In genomic region chr13:26722321-26722720, GRCh38 we compare ENCODE assay signal across 19 cellular contexts. TPM values are rescaled to one million over a fixed set of nuclear protein-coding genes. Genes with fewer than 3 reads are reported as not detected.
DNase-seq lines count a peak whose midpoint lies in the region; ATAC-seq and TF ChIP-seq lines count a peak whose summit lies in the region.
"Had no signal": no experiment of that assay in that cellular context is flagged by ENCODE, and none has a peak within 500 bp of the region (broad histone marks: within the 10 kb centered on the region; RNA-seq: fewer than 3 reads in every experiment).

No MANE protein-coding gene starts in this region.

- no peak overlapping the region for H4K5ac ChIP-seq in H9 (ENCODE audit: insufficient read length, low read depth, low read length)

- WGBS in H9 (ENCODE audit: extremely low coverage, insufficient read length, low lambda C conversion rate), result no CpG with 5 or more reads among the region's 5 CpGs

- H3T11ph ChIP-seq in H9 (ENCODE audit: low read length), result no peak overlapping the region

- H2BK5ac ChIP-seq in H9 (ENCODE audit: insufficient read length, low read length), result no peak overlapping the region

- H3K23ac ChIP-seq in H9 (ENCODE audit: insufficient read length, low read depth, low read length), result no peak overlapping the region

- no peak for ATAC-seq in activated CD8-positive, alpha-beta T cell treated with anti-CD3 and anti-CD28 coated beads for 36 hours
- no peak for ATAC-seq in activated CD4-positive, CD25-positive, alpha-beta regulatory T cell treated with anti-CD3 and anti-CD28 coated beads, Interleukin-2, amount 50 U/mL, for 24 hours

- H3K9me3 ChIP-seq in BLaER1 treated with 17β-estradiol and CSF1 and Interleukin-3, amounts not matched to agents 10 nM and 100 nM (replicated peaks in 1 of 11), result peaks cover 0 to 17% (median 6%) of the 10 kb centered on the region in 11 experiments; a peak in 10 of 22 replicates
- H3K9me3 ChIP-seq in CD8-positive, alpha-beta memory T cell (ENCODE audit: low read length), result no peaks in the 10 kb centered on the region
- H3K9me3 ChIP-seq in colonic mucosa (no peaks in the 10 kb centered on the region), H9 (ENCODE audit: control insufficient read depth, low read depth, low read length) (peaks cover 4% of the 10 kb centered on the region)
- H3K9me3 ChIP-seq: prostate gland had no signal

- H3K79me1 ChIP-seq in H9 (ENCODE audit: insufficient read depth, low read depth, low read length, poor library complexity, severe bottlenecking), result no peaks in the 10 kb centered on the region

- H3K4ac ChIP-seq in H9 (ENCODE audit: low read depth, low read length), result no peak overlapping the region

- peak overlapping the region; percentile 47 to 91 (median 87) for H3K4me3 Mint-ChIP-seq in CD8-positive, alpha-beta memory T cell
- H3K4me3 Mint-ChIP-seq in activated CD8-positive, alpha-beta T cell treated with anti-CD3 and anti-CD28 coated beads for 36 hours, result no peak overlapping the region
- H3K4me3 Mint-ChIP-seq in immature natural killer cell, result peak overlapping the region; percentile 82 to 90 (median 86)
- no peak overlapping the region for H3K4me3 Mint-ChIP-seq in H9

- H2BK12ac ChIP-seq in H9 (ENCODE audit: insufficient read length, low read depth, low read length), result no peak overlapping the region

- H3K27ac Mint-ChIP-seq in CD8-positive, alpha-beta memory T cell, result peak overlapping the region in 7 of 8 donors; percentile 20 to 95 (median 76)
- H3K27ac Mint-ChIP-seq in activated CD8-positive, alpha-beta T cell treated with anti-CD3 and anti-CD28 coated beads for 36 hours, result peak overlapping the region; percentile 88
- H3K27ac Mint-ChIP-seq in immature natural killer cell, result peak overlapping the region; percentile 58 to 91 (median 86)
- H3K27ac Mint-ChIP-seq in H9, result no peak overlapping the region
- H3K27ac Mint-ChIP-seq: activated CD4-positive, alpha-beta T cell treated with anti-CD3 and anti-CD28 coated beads, Interleukin-2, amount 10 ng/mL, durations not matched to agents 24 days and 14 days; T-helper 17 cell had no signal

- no peak overlapping the region for H2BK20ac ChIP-seq in H9 (ENCODE audit: low read depth, low read length, poor library complexity, severe bottlenecking)

- H3K4me1 Mint-ChIP-seq in CD8-positive, alpha-beta memory T cell, result peaks cover 27 to 35% (median 33%) of the 10 kb centered on the region in 3 donors
- peaks cover 27% of the 10 kb centered on the region for H3K4me1 Mint-ChIP-seq in activated CD8-positive, alpha-beta T cell treated with anti-CD3 and anti-CD28 coated beads for 36 hours (ENCODE audit: low read depth)
- peaks cover 35 to 44% of the 10 kb centered on the region in 2 donors for H3K4me1 Mint-ChIP-seq in immature natural killer cell
- H3K4me1 Mint-ChIP-seq in H9, result peaks cover 3 to 6% of the 10 kb centered on the region in 2 experiments; a peak in 1 of 4 replicates

- H3K23me2 ChIP-seq in H9 (ENCODE audit: insufficient read length, low read depth, low read length, poor library complexity, severe bottlenecking), result no peaks in the 10 kb centered on the region

- peak overlapping the region in 6 of 10 experiments; percentile 4 to 49 (median 36); a peak in 6 of 20 replicates for H3K4me3 ChIP-seq in BLaER1 treated with 17β-estradiol and CSF1 and Interleukin-3, amounts not matched to agents 10 nM and 100 nM
- peak overlapping the region; percentile 48 for H3K4me3 ChIP-seq in CD8-positive, alpha-beta memory T cell (ENCODE audit: low read length)
- no peak overlapping the region for H3K4me3 ChIP-seq in colonic mucosa
- H3K4me3 ChIP-seq: prostate gland, SK-N-MC had no signal

- no peaks in the 10 kb centered on the region for H3K9me3 Mint-ChIP-seq in CD8-positive, alpha-beta memory T cell
- H3K9me3 Mint-ChIP-seq in activated CD8-positive, alpha-beta T cell treated with anti-CD3 and anti-CD28 coated beads for 36 hours, result no peaks in the 10 kb centered on the region
- peaks cover 0 to 2% (median 0%) of the 10 kb centered on the region in 6 donors for H3K9me3 Mint-ChIP-seq in immature natural killer cell
- H3K9me3 Mint-ChIP-seq in H9, result peaks cover 10 to 11% of the 10 kb centered on the region in 2 experiments; a peak in 4 of 5 replicates
- H3K9me3 Mint-ChIP-seq: activated CD4-positive, alpha-beta T cell treated with anti-CD3 and anti-CD28 coated beads, Interleukin-2, amount 10 ng/mL, durations not matched to agents 24 days and 14 days had no signal

- no peaks in the 10 kb centered on the region for H4K20me1 ChIP-seq in BLaER1 treated with 17β-estradiol and CSF1 and Interleukin-3, amounts not matched to agents 10 nM and 100 nM
- no peaks in the 10 kb centered on the region for H4K20me1 ChIP-seq in H9 (ENCODE audit: control insufficient read depth, insufficient read depth, insufficient read length)

- H3K56ac ChIP-seq in H9 (ENCODE audit: insufficient read length, low read depth, low read length), result no peak overlapping the region

- no peak for DNase-seq in CD8-positive, alpha-beta memory T cell
- DNase-seq in activated CD8-positive, alpha-beta T cell treated with anti-CD3 and anti-CD28 coated beads for 36 hours, result no peak
- no peak for DNase-seq in immature natural killer cell
- no peak for DNase-seq in HuH-7.5 (ENCODE audit: low spot score)
- DNase-seq in colonic mucosa, result no peak
- DNase-seq in H9, result no peak
- DNase-seq: kidney, T-helper 17 cell, trophoblast cell had no signal

- H3K36me3 Mint-ChIP-seq in CD8-positive, alpha-beta memory T cell, result no peaks in the 10 kb centered on the region
- H3K36me3 Mint-ChIP-seq in activated CD8-positive, alpha-beta T cell treated with anti-CD3 and anti-CD28 coated beads for 36 hours (ENCODE audit: low read depth), result no peaks in the 10 kb centered on the region
- no peaks in the 10 kb centered on the region for H3K36me3 Mint-ChIP-seq in immature natural killer cell
- H3K36me3 Mint-ChIP-seq in H9 (ENCODE audit: insufficient read depth in 1 of 3, low read depth in 3 of 3), result peaks cover 3 to 8% (median 3%) of the 10 kb centered on the region in 3 experiments; a peak in 3 of 7 replicates

- peak overlapping the region; percentile 76 to 90 (median 85); a peak in 21 of 22 replicates for H3K4me2 ChIP-seq in BLaER1 treated with 17β-estradiol and CSF1 and Interleukin-3, amounts not matched to agents 10 nM and 100 nM
- no peak overlapping the region for H3K4me2 ChIP-seq in H9 (ENCODE audit: insufficient read depth, insufficient read length, low read length)

- no peak overlapping the region for H2BK120ac ChIP-seq in H9 (ENCODE audit: low read depth, low read length, poor library complexity, severe bottlenecking)

- H2AFZ ChIP-seq in H9 (ENCODE audit: low read length), result no peak overlapping the region

- H3K14ac ChIP-seq in H9 (ENCODE audit: insufficient read depth, low read length), result no peak overlapping the region

- peaks cover 34 to 61% (median 54%) of the 10 kb centered on the region in 10 experiments for H3K4me1 ChIP-seq in BLaER1 treated with 17β-estradiol and CSF1 and Interleukin-3, amounts not matched to agents 10 nM and 100 nM
- peaks cover 23% of the 10 kb centered on the region for H3K4me1 ChIP-seq in CD8-positive, alpha-beta memory T cell (ENCODE audit: insufficient read depth, low read length)
- H3K4me1 ChIP-seq in colonic mucosa (no peaks in the 10 kb centered on the region), H9 (ENCODE audit: insufficient read depth, low read length) (no peaks in the 10 kb centered on the region)
- H3K4me1 ChIP-seq: prostate gland had no signal

- no peak overlapping the region for H3K18ac ChIP-seq in H9 (ENCODE audit: insufficient read length, low read depth, low read length)

- no peak overlapping the region for H4K91ac ChIP-seq in H9 (ENCODE audit: insufficient read length, low read depth, low read length)

- TF ChIP-seq CTCF in activated CD8-positive, alpha-beta T cell treated with anti-CD3 and anti-CD28 coated beads for 36 hours (IDR thresholded peaks at IDR 0.05), result no peak
- TF ChIP-seq CTCF in colonic mucosa (IDR thresholded peaks at IDR 0.05) (no peak), H9 (conservative IDR thresholded peaks at IDR 0.05) (no peak)

- no peaks in the 10 kb centered on the region for H3K27me3 ChIP-seq in BLaER1 treated with 17β-estradiol and CSF1 and Interleukin-3, amounts not matched to agents 10 nM and 100 nM
- no peaks in the 10 kb centered on the region for H3K27me3 ChIP-seq in CD8-positive, alpha-beta memory T cell (ENCODE audit: insufficient read depth, low read length, poor library complexity, severe bottlenecking)
- no peaks in the 10 kb centered on the region for H3K27me3 ChIP-seq in colonic mucosa
- no peaks in the 10 kb centered on the region for H3K27me3 ChIP-seq in H9 (ENCODE audit: insufficient read depth, low read length)

- H2BK15ac ChIP-seq in H9 (ENCODE audit: low read depth, low read length), result no peak overlapping the region

- CTCF ChIA-PET in CD8-positive, alpha-beta memory T cell (lab: Charles Lee), result interaction anchor here (1.3 kb wide), 1 partner anchor 24 kb away, joined by 3 read pairs; no protein-coding TSS in a partner anchor
- CTCF ChIA-PET in activated CD8-positive, alpha-beta T cell treated with anti-CD3 and anti-CD28 coated beads for 36 hours (lab: Charles Lee), result no interaction called here

- no peak overlapping the region for H4K8ac ChIP-seq in H9 (replicated peaks; ENCODE audit: insufficient read length, low read depth, low read length)

- H3K27me3 Mint-ChIP-seq in CD8-positive, alpha-beta memory T cell, result no peaks in the 10 kb centered on the region
- no peaks in the 10 kb centered on the region for H3K27me3 Mint-ChIP-seq in activated CD8-positive, alpha-beta T cell treated with anti-CD3 and anti-CD28 coated beads for 36 hours
- H3K27me3 Mint-ChIP-seq in immature natural killer cell (ENCODE audit: low read depth in 3 of 3) (peaks cover 0 to 2% (median 0%) of the 10 kb centered on the region in 3 donors), H9 (ENCODE audit: low read depth) (peaks cover 1% of the 10 kb centered on the region; the same call in 1 of the 2 replicates)
- H3K27me3 Mint-ChIP-seq: activated CD4-positive, alpha-beta T cell treated with anti-CD3 and anti-CD28 coated beads, Interleukin-2, amount 10 ng/mL, durations not matched to agents 24 days and 14 days; T-helper 17 cell had no signal

- intact Hi-C loops in activated CD8-positive, alpha-beta T cell treated with anti-CD3 and anti-CD28 coated beads for 36 hours (cut with micrococcal nuclease), result no loop called here
- intact Hi-C loops in colonic mucosa (cut with DNase I), result no loop called here

- H3K9ac ChIP-seq in BLaER1 treated with 17β-estradiol and CSF1 and Interleukin-3, amounts not matched to agents 10 nM and 100 nM, result peak overlapping the region in 6 of 11 experiments; percentile 31 to 59 (median 51); a peak in 8 of 22 replicates
- no peak overlapping the region for H3K9ac ChIP-seq in colonic mucosa (ENCODE audit: low read depth in 2 of 2, low read length in 2 of 2)
- H3K9ac ChIP-seq in H9 (ENCODE audit: extremely low read depth, insufficient read length, low read length), result no peak overlapping the region

- H2AK5ac ChIP-seq in H9 (ENCODE audit: insufficient read length, low read length), result no peak overlapping the region

- H3K79me2 ChIP-seq in H9 (ENCODE audit: insufficient read depth, low read length), result no peaks in the 10 kb centered on the region

- H3K36me3 ChIP-seq in BLaER1 treated with 17β-estradiol and CSF1 and Interleukin-3, amounts not matched to agents 10 nM and 100 nM, result no peaks in the 10 kb centered on the region
- no peaks in the 10 kb centered on the region for H3K36me3 ChIP-seq in CD8-positive, alpha-beta memory T cell (ENCODE audit: insufficient read depth, low read length)
- H3K36me3 ChIP-seq in colonic mucosa, result no peaks in the 10 kb centered on the region
- H3K36me3 ChIP-seq: prostate gland had no signal

- POLR2A ChIA-PET in CD8-positive, alpha-beta memory T cell (lab: Charles Lee), result no interaction called here
- POLR2A ChIA-PET in activated CD8-positive, alpha-beta T cell treated with anti-CD3 and anti-CD28 coated beads for 36 hours (lab: Charles Lee), result no interaction called here

- peak overlapping the region in 5 of 11 experiments; percentile 43 to 69 (median 63); a peak in 9 of 22 replicates for H3K27ac ChIP-seq in BLaER1 treated with 17β-estradiol and CSF1 and Interleukin-3, amounts not matched to agents 10 nM and 100 nM
- H3K27ac ChIP-seq in CD8-positive, alpha-beta memory T cell (ENCODE audit: low read depth, low read length), result no peak overlapping the region
- H3K27ac ChIP-seq in colonic mucosa (no peak overlapping the region), H9 (ENCODE audit: insufficient read length, low read depth, low read length) (no peak overlapping the region)
- H3K27ac ChIP-seq: prostate gland, RWPE1, SK-N-MC had no signal

RNA-seq across cellular contexts. Expression of gene GPR12, which starts 38.3 kb away (rescaled TPM):
- total RNA-seq in CD8-positive, alpha-beta memory T cell, result not detected
- polyA plus RNA-seq in CD8-positive, alpha-beta memory T cell, result not detected
- not detected for total RNA-seq in activated CD8-positive, alpha-beta T cell treated with anti-CD3 and anti-CD28 coated beads for 36 hours
- polyA plus RNA-seq in immature natural killer cell, result under 1 TPM in 1 of 3 donors, not detected in 2; 0.11 TPM
- under 1 TPM; 0.05 to 0.30 TPM for total RNA-seq in colonic mucosa
- total RNA-seq in H9 (2021), result not detected in 2 replicates
- total RNA-seq: activated CD4-positive, alpha-beta T cell treated with anti-CD3 and anti-CD28 coated beads, Interleukin-2, amount 10 ng/mL, durations not matched to agents 24 days and 14 days; dermis microvascular lymphatic vessel endothelial cell; glomerular endothelial cell; HT1080; kidney; mononuclear cell; T-helper 17 cell had no signal

Comparison
In these comparisons a context has a peak if more than half of its experiments do, and no peak if none do; other contexts are left out.
1. H3K9ac ChIP-seq: peak in BLaER1 treated with 17β-estradiol and CSF1 and Interleukin-3, amounts not matched to agents 10 nM and 100 nM (6 of 11); none in colonic mucosa (0 of 2) and H9 (single experiment).
2. H3K27ac Mint-ChIP-seq: peak in CD8-positive, alpha-beta memory T cell (7 of 8), activated CD8-positive, alpha-beta T cell treated with anti-CD3 and anti-CD28 coated beads for 36 hours (single experiment) and immature natural killer cell (6 of 6); none in H9 (0 of 3).
3. H3K4me3 Mint-ChIP-seq: peak in CD8-positive, alpha-beta memory T cell (7 of 7) and immature natural killer cell (5 of 5); none in activated CD8-positive, alpha-beta T cell treated with anti-CD3 and anti-CD28 coated beads for 36 hours (single experiment) and H9 (0 of 2).